19 cellular contexts compared by ENCODE assay signal in the genomic region with DNA sequence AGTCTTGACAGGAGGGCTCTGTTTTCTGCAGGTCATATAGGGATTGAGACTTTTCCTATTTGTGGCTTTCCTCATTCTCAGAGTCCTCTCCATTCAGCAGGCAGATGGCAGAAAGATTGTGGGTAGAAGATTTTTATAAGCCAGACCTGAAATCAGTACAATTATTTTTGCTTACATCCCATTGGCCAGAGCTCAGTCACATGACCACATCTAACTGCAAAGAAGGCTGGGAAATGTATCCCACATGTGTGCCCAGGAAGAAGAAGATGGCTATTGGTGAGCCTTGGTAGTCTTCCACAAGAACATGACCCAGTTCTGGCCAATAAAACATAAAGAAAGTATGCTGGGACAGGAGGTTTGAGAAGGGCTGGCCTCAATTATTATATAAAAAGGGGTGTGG. TPM values are rescaled to one million over a fixed set of nuclear protein-coding genes. Genes with fewer than 3 reads are reported as not detected.
DNase-seq lines count a peak whose midpoint lies in the region; ATAC-seq, FAIRE-seq and TF ChIP-seq lines count a peak whose summit lies in the region.
"Had no signal": no experiment of that assay in that cellular context is flagged by ENCODE, and none has a peak within 500 bp of the region (broad histone marks: within the 10 kb centered on the region; RNA-seq: fewer than 3 reads in every experiment).

No MANE protein-coding gene starts in this region.

- H3K79me2 ChIP-seq in PC-9 (ENCODE audit: low read depth), result no peaks in the 10 kb centered on the region
- H3K79me2 ChIP-seq in fibroblast of lung (ENCODE audit: control insufficient read depth, insufficient read depth, low read length), result no peaks in the 10 kb centered on the region
- H3K79me2 ChIP-seq in MM.1S (ENCODE audit: low read length), result no peaks in the 10 kb centered on the region

- no peak for TF ChIP-seq RAD21 in A549 (conservative IDR thresholded peaks at IDR 0.05 in 1 of 2, IDR thresholded peaks at IDR 0.05 in 1 of 2)

- H3K27ac ChIP-seq in A549 (peak overlapping the region; percentile 86 to 89), PC-9 (peak overlapping the region; percentile 65), fibroblast of lung (ENCODE audit: insufficient read depth, low read length) (peak overlapping the region; percentile 55), MM.1S (ENCODE audit: low read length) (no peak overlapping the region)

- H3K9me3 ChIP-seq in A549 (peaks cover 12% of the 10 kb centered on the region), PC-9 (ENCODE audit: insufficient read depth, low read depth) (peaks cover 5% of the 10 kb centered on the region; the same call in 1 of the 2 replicates), fibroblast of lung (ENCODE audit: control insufficient read depth, insufficient read depth, low read depth, low read length) (no peaks in the 10 kb centered on the region), skeletal muscle satellite cell (replicated peaks; ENCODE audit: low read length) (peaks cover 5% of the 10 kb centered on the region), MM.1S (replicated peaks; ENCODE audit: insufficient read depth, low read length) (no peaks in the 10 kb centered on the region)

- no peak for ATAC-seq in A549
- no peak for ATAC-seq in HG02798 (IDR thresholded peaks at IDR 0.05; ENCODE audit: poor library complexity, unreplicated experiment)
- no peak for ATAC-seq in GM19324 (IDR thresholded peaks at IDR 0.05; ENCODE audit: low FRiP score, unreplicated experiment)
- ATAC-seq: GM12878; naive thymus-derived CD4-positive, alpha-beta T cell had no signal

- H3K4me3 ChIP-seq in A549 (no peak overlapping the region), PC-9 (no peak overlapping the region), fibroblast of lung (replicated peaks in 1 of 4; ENCODE audit: control extremely low read depth in 1 of 4, insufficient read depth in 1 of 4, low read depth in 3 of 4, low read length in 4 of 4) (no peak overlapping the region), skeletal muscle satellite cell (ENCODE audit: low read length) (no peak overlapping the region), MM.1S (ENCODE audit: low read length) (no peak overlapping the region)
- H3K4me3 ChIP-seq: GM12878 had no signal

- CTCF ChIA-PET in A549 (lab: Yijun Ruan, JAX), result interaction anchor here (0.7 to 6.3 kb wide), 8 partner anchors 8 to 173 kb away, joined by 3 to 110 read pairs (median 5); a partner anchor contains a TSS
- CTCF ChIA-PET in PC-9 (lab: Charles Lee), result no interaction called here

- H3K9me2 ChIP-seq in PC-9 (ENCODE audit: insufficient read depth) (no peaks in the 10 kb centered on the region), MM.1S (replicated peaks; ENCODE audit: insufficient read depth, low read length) (no peaks in the 10 kb centered on the region)

- H3K4me1 ChIP-seq in A549 (peaks cover 47% of the 10 kb centered on the region), PC-9 (replicated peaks; ENCODE audit: insufficient read depth) (peaks cover 20% of the 10 kb centered on the region), fibroblast of lung (ENCODE audit: control insufficient read depth, extremely low read depth, insufficient read depth, low read length) (peaks cover 29% of the 10 kb centered on the region), skeletal muscle satellite cell (ENCODE audit: control insufficient read depth, insufficient read depth, low read length) (peaks cover 45% of the 10 kb centered on the region), MM.1S (ENCODE audit: low read length) (peaks cover 5% of the 10 kb centered on the region; the same call in 1 of the 2 replicates)

- H2AFZ ChIP-seq in PC-9 (no peak overlapping the region), fibroblast of lung (ENCODE audit: low read length) (no peak overlapping the region), MM.1S (ENCODE audit: low read length) (no peak overlapping the region)

- no peaks in the 10 kb centered on the region for H3K36me3 ChIP-seq in PC-9 (ENCODE audit: low read depth)
- H3K36me3 ChIP-seq in fibroblast of lung (ENCODE audit: control insufficient read depth, insufficient read depth, low read length), result no peaks in the 10 kb centered on the region
- H3K36me3 ChIP-seq in skeletal muscle satellite cell (ENCODE audit: insufficient read depth, low read length), result no peaks in the 10 kb centered on the region
- no peaks in the 10 kb centered on the region for H3K36me3 ChIP-seq in MM.1S (replicated peaks; ENCODE audit: insufficient read depth, low read length)

- H3F3A ChIP-seq in PC-9 (ENCODE audit: insufficient read depth, low read depth), result peaks cover 27% of the 10 kb centered on the region; the same call in 1 of the 2 replicates
- H3F3A ChIP-seq in MM.1S (ENCODE audit: insufficient read depth, low read length), result peaks cover 9% of the 10 kb centered on the region

- intact Hi-C loops in PC-9 (cut with micrococcal nuclease; ENCODE audit: unreplicated experiment), result loop anchor here (1.0 kb wide), 3 partner anchors 21 to 54 kb away; no protein-coding TSS in a partner anchor

- no peak for TF ChIP-seq EP300 in A549 (IDR thresholded peaks at IDR 0.05)

- no peaks in the 10 kb centered on the region for H4K20me1 ChIP-seq in PC-9 (ENCODE audit: insufficient read depth)
- no peaks in the 10 kb centered on the region for H4K20me1 ChIP-seq in fibroblast of lung (ENCODE audit: control insufficient read depth, extremely low read depth, insufficient read depth, low read length)
- H4K20me1 ChIP-seq in MM.1S (ENCODE audit: insufficient read depth, low read length), result no peaks in the 10 kb centered on the region

- POLR2A ChIA-PET in A549 (lab: Yijun Ruan, JAX) (interaction anchor here (1.9 to 2.0 kb wide), 3 partner anchors 21 to 36 kb away, joined by 4 to 14 read pairs (median 4); a partner anchor contains a TSS), PC-9 (lab: Charles Lee; ENCODE audit: unreplicated experiment) (no interaction called here)

- H3K4me2 ChIP-seq in A549, result peak overlapping the region; percentile 62
- peak overlapping the region; percentile 44 for H3K4me2 ChIP-seq in PC-9
- H3K4me2 ChIP-seq in fibroblast of lung (ENCODE audit: extremely low read depth, insufficient read depth, low read length), result no peak overlapping the region
- H3K4me2 ChIP-seq in skeletal muscle satellite cell (ENCODE audit: low read length), result peak overlapping the region; percentile 55
- H3K4me2 ChIP-seq in MM.1S (ENCODE audit: low read depth, low read length), result no peak overlapping the region

- BruUV-seq in PC-9 (replicated peaks; lab: Mats Ljungman, UMichigan), result no TSS peak

- no peak for DNase-seq in A549 (ENCODE audit: low read depth in 1 of 2, low spot score in 1 of 2)
- no peak for DNase-seq in PC-9
- DNase-seq in fibroblast of lung (ENCODE audit: low read depth in 2 of 2), result no peak
- DNase-seq in MM.1S, result no peak
- DNase-seq in NCI-H2107 treated with DMSO at 0.1 percent for 48 hours (lab: John Stamatoyannopoulos, UW; ENCODE audit: unreplicated experiment), result no peak
- DNase-seq: activated CD4-positive, alpha-beta T cell treated with anti-CD3 and anti-CD28 coated beads for 1 hour; activated CD8-positive, alpha-beta memory T cell treated with anti-CD3 and anti-CD28 coated beads, Interleukin-2, amount 50 U/mL, for 4 hours; activated naive CD4-positive, alpha-beta T cell treated with anti-CD3 and anti-CD28 coated beads for 36 hours; COR-L47; KBM-7; naive thymus-derived CD4-positive, alpha-beta T cell; NCI-H1105; NCI-H2171 treated with DMSO at 0.1 percent for 48 hours; SHP77; stimulated activated CD4-positive, alpha-beta T cell treated with anti-CD3 and anti-CD28 coated beads, Interleukin-4, amount 100 ng/mL, for 1 hour had no signal

- no peak for TF ChIP-seq POLR2A in A549 (IDR thresholded peaks at IDR 0.05; ENCODE audit: low read length)

- TF ChIP-seq CTCF in A549 (IDR thresholded peaks at IDR 0.05), result no peak
- no peak for TF ChIP-seq CTCF in PC-9 (conservative IDR thresholded peaks at IDR 0.05)
- no peak for TF ChIP-seq CTCF in fibroblast of lung (conservative IDR thresholded peaks at IDR 0.05 in 1 of 2, IDR thresholded peaks at IDR 0.05 in 1 of 2; ENCODE audit: low read depth in 1 of 2, low read length in 2 of 2)
- TF ChIP-seq CTCF in MM.1S (IDR thresholded peaks at IDR 0.05; ENCODE audit: low read length), result no peak

- no peaks in the 10 kb centered on the region for H3K27me3 ChIP-seq in PC-9 (ENCODE audit: insufficient read depth, low read depth)
- no peaks in the 10 kb centered on the region for H3K27me3 ChIP-seq in fibroblast of lung (ENCODE audit: control insufficient read depth, insufficient read depth, low read length)
- H3K27me3 ChIP-seq in skeletal muscle satellite cell (ENCODE audit: control insufficient read depth, insufficient read depth, low read length), result no peaks in the 10 kb centered on the region
- H3K27me3 ChIP-seq in MM.1S (replicated peaks; ENCODE audit: insufficient read depth, low read length), result peaks cover 93% of the 10 kb centered on the region

- FAIRE-seq in A549 (lab: Jason Lieb, UNC), result no peak
- FAIRE-seq: GM12878 had no signal

- H3K9ac ChIP-seq in fibroblast of lung (ENCODE audit: insufficient read depth, low read length) (no peak overlapping the region), skeletal muscle satellite cell (ENCODE audit: low read depth, low read length) (peak overlapping the region; percentile 33), MM.1S (ENCODE audit: low read length) (no peak overlapping the region)

RNA-seq across cellular contexts. Expression of a gene that starts 21.5 kb away (rescaled TPM):
- polyA plus RNA-seq in A549 (2011; rRNA removed) (9.9 and 10.1 TPM in 2 replicates), A549 (2017; fragmentation: RNase III; extraction: RNeasy Plus Mini Kit Qiagen cat#74134 plus additional on column Dnase treatment) (11.1 to 13.9 TPM (median 12.3 TPM) in 3 replicates), fibroblast of lung (1.6 and 122 TPM in 2 replicates)
- polyA plus RNA-seq in A549 (2012; cell fraction: cytosol; rRNA removed), result 32.0 and 52.5 TPM in 2 replicates
- 59.4 and 69.8 TPM in 2 replicates for polyA plus RNA-seq in A549 (2012; cell fraction: nucleus; rRNA removed)
- polyA minus RNA-seq in A549 (2011; rRNA and poly(A)+ RNA removed), result 4.5 and 6.9 TPM in 2 replicates
- total RNA-seq in PC-9 (2021) (0.20 TPM in 1 of 2 replicates, not detected in the other), fibroblast of lung (21.1 and 31.4 TPM in 2 replicates)
- polyA plus RNA-seq in fibroblast of lung (2012), result 2.8 and 173 TPM in 2 replicates
- polyA minus RNA-seq in fibroblast of lung (ENCODE audit: low replicate concordance), result 84.6 TPM in 1 of 2 replicates, not detected in the other
- total RNA-seq in skeletal muscle satellite cell (2012; rRNA removed), result 13.2 and 77.5 TPM in 2 replicates
- total RNA-seq: activated naive CD4-positive, alpha-beta T cell treated with anti-CD3 and anti-CD28 coated beads for 36 hours; naive thymus-derived CD4-positive, alpha-beta T cell had no signal
- polyA plus RNA-seq: naive thymus-derived CD4-positive, alpha-beta T cell had no signal

RNA-seq across cellular contexts. Expression of a gene that starts 42.1 kb away (rescaled TPM):
- polyA plus RNA-seq in A549 (2011; rRNA removed) (46.7 and 48.1 TPM in 2 replicates), A549 (2017; fragmentation: RNase III; extraction: RNeasy Plus Mini Kit Qiagen cat#74134 plus additional on column Dnase treatment) (34.5 to 37.5 TPM (median 36.9 TPM) in 3 replicates), fibroblast of lung (3.8 and 21.9 TPM in 2 replicates)
- 72.5 and 87.8 TPM in 2 replicates for polyA plus RNA-seq in A549 (2012; cell fraction: cytosol; rRNA removed)
- 107 and 110 TPM in 2 replicates for polyA plus RNA-seq in A549 (2012; cell fraction: nucleus; rRNA removed)
- 41.1 and 43.0 TPM in 2 replicates for polyA minus RNA-seq in A549 (2011; rRNA and poly(A)+ RNA removed)
- total RNA-seq in PC-9 (2021) (28.2 and 32.9 TPM in 2 replicates), fibroblast of lung (5.4 and 6.9 TPM in 2 replicates)
- polyA plus RNA-seq in fibroblast of lung (2012), result 3.6 and 19.5 TPM in 2 replicates
- 2.9 and 6.2 TPM in 2 replicates for polyA minus RNA-seq in fibroblast of lung (ENCODE audit: low replicate concordance)
- total RNA-seq in skeletal muscle satellite cell (2012; rRNA removed), result 16.5 and 21.6 TPM in 2 replicates

RNA-seq across cellular contexts. Expression of a gene that starts 52.0 kb away (rescaled TPM):
- polyA plus RNA-seq in A549 (2011; rRNA removed) (0.33 and 0.49 TPM in 2 replicates), A549 (2017; fragmentation: RNase III; extraction: RNeasy Plus Mini Kit Qiagen cat#74134 plus additional on column Dnase treatment) (0.41 to 0.67 TPM (median 0.43 TPM) in 3 replicates), fibroblast of lung (0.03 and 2.2 TPM in 2 replicates)
- polyA plus RNA-seq in A549 (2012; cell fraction: cytosol; rRNA removed), result 0.73 and 1.3 TPM in 2 replicates
- 0.76 and 0.90 TPM in 2 replicates for polyA plus RNA-seq in A549 (2012; cell fraction: nucleus; rRNA removed)
- 0.58 and 0.66 TPM in 2 replicates for polyA minus RNA-seq in A549 (2011; rRNA and poly(A)+ RNA removed)
- total RNA-seq in PC-9 (2021) (0.20 and 0.26 TPM in 2 replicates), fibroblast of lung (1.8 and 4.1 TPM in 2 replicates)
- 0.10 and 2.6 TPM in 2 replicates for polyA plus RNA-seq in fibroblast of lung (2012)
- polyA minus RNA-seq in fibroblast of lung (ENCODE audit: low replicate concordance), result 1.9 TPM in 1 of 2 replicates, not detected in the other
- 0.66 and 0.76 TPM in 2 replicates for total RNA-seq in skeletal muscle satellite cell (2012; rRNA removed)
- total RNA-seq: GM12878 had no signal
- polyA plus RNA-seq: GM12878; naive thymus-derived CD4-positive, alpha-beta T cell had no signal

Comparison
In these comparisons a context has a peak if more than half of its experiments do, and no peak if none do; other contexts are left out.
1. H3K4me2 ChIP-seq: peak in A549 (single experiment), PC-9 (single experiment) and skeletal muscle satellite cell (single experiment); none in fibroblast of lung (single experiment) and MM.1S (single experiment).
2. RNA of a gene that starts 21.5 kb away (total RNA-seq): 21.1 to 31.4 TPM in fibroblast of lung; 0.20 TPM in PC-9; every median in the first group is over 10 times any median in the second.